Comparison of ENCODE assay signal across 10 cellular contexts in the genomic region with DNA sequence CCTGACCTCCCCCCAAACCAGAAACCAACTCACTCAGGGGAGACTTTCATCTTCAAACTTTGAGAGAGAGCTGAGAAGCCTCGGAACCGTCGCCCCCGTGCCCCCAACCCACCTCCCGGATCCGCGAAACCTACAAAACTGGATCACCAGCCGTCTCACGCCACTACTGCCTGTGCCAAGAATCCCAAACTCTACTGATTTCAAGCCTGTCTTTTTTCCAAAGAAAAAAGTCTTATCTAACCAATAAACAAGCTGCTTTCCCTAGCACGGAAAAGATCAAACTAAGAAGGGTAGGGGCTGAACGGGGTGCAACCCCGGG. TPM values are rescaled to one million over a fixed set of nuclear protein-coding genes. Genes with fewer than 3 reads are reported as not detected.
DNase-seq lines count a peak whose midpoint lies in the region; ATAC-seq and TF ChIP-seq lines count a peak whose summit lies in the region.
"Had no signal": no experiment of that assay in that cellular context is flagged by ENCODE, and none has a peak within 500 bp of the region (broad histone marks: within the 10 kb centered on the region; RNA-seq: fewer than 3 reads in every experiment).

No MANE protein-coding gene starts in this region.

- H3K27ac ChIP-seq in adrenal gland (peak overlapping the region in 3 of 5 donors; percentile 86 to 98 (median 92)), liver (ENCODE audit: low read depth in 1 of 2, low read length in 2 of 2) (peak overlapping the region in 1 of 2 donors; percentile 16), thoracic aorta (peak overlapping the region; percentile 89 to 95)

- peaks cover 31% of the 10 kb centered on the region for H3K4me1 Mint-ChIP-seq in activated T-cell treated with anti-CD3 and anti-CD28 coated beads, Interleukin-2, amount 50 U/mL, for 24 hours (ENCODE audit: low read depth)

- peaks cover 5% of the 10 kb centered on the region for H3K27me3 Mint-ChIP-seq in activated T-cell treated with anti-CD3 and anti-CD28 coated beads, Interleukin-2, amount 50 U/mL, for 24 hours

- peaks cover 2% of the 10 kb centered on the region for H3K36me3 Mint-ChIP-seq in activated T-cell treated with anti-CD3 and anti-CD28 coated beads, Interleukin-2, amount 50 U/mL, for 24 hours (ENCODE audit: low read depth)
- H3K36me3 Mint-ChIP-seq: brain had no signal

- H3K9me3 Mint-ChIP-seq in activated T-cell treated with anti-CD3 and anti-CD28 coated beads, Interleukin-2, amount 50 U/mL, for 24 hours = no peaks in the 10 kb centered on the region

- 1 to 2% (median 2%) methylated on average over 12 of the region's 12 CpGs for WGBS in adrenal gland, 4 donors
- WGBS in liver = 2% methylated on average over 12 of the region's 12 CpGs

- no peak for TF ChIP-seq POLR2A in adrenal gland (IDR thresholded peaks at IDR 0.05)

- H3K4me3 ChIP-seq in adrenal gland (peak overlapping the region in 3 of 4 donors; percentile 9 to 89 (median 21)), liver (ENCODE audit: low read depth in 1 of 3, low read length in 3 of 3) (peak overlapping the region in 2 of 3 donors; percentile 71 to 91), thoracic aorta (no peak overlapping the region)

- DNase-seq in activated T-cell treated with anti-CD3 and anti-CD28 coated beads, Interleukin-2, amount 50 U/mL, for 24 hours = no peak
- DNase-seq in activated T-cell treated with anti-CD3 and anti-CD28 coated beads for 4 hours (no peak), adrenal gland (no peak), thoracic aorta (ENCODE audit: low spot score) (no peak), ureter (ENCODE audit: low spot score) (no peak)
- DNase-seq: NCI-H774 had no signal

- peak overlapping the region; percentile 65 for H3K27ac Mint-ChIP-seq in activated T-cell treated with anti-CD3 and anti-CD28 coated beads, Interleukin-2, amount 50 U/mL, for 24 hours

- TF ChIP-seq RAD21 in liver (IDR thresholded peaks at IDR 0.05) = no peak

- H3K9me3 ChIP-seq in adrenal gland (replicated peaks in 1 of 3) (no peaks in the 10 kb centered on the region), liver (ENCODE audit: control insufficient read depth in 4 of 4, low read length in 3 of 4) (no peaks in the 10 kb centered on the region), thoracic aorta (no peaks in the 10 kb centered on the region)

- TF ChIP-seq CTCF in adrenal gland (IDR thresholded peaks at IDR 0.05) = no peak
- no peak for TF ChIP-seq CTCF in liver (IDR thresholded peaks at IDR 0.05; ENCODE audit: low read depth, low read length, missing input control)
- no peak for TF ChIP-seq CTCF in thoracic aorta (IDR thresholded peaks at IDR 0.05)

- no peaks in the 10 kb centered on the region for H3K27me3 ChIP-seq in adrenal gland
- H3K27me3 ChIP-seq in liver (ENCODE audit: control insufficient read depth in 4 of 4, insufficient read depth in 4 of 4, low read length in 3 of 4) = no peaks in the 10 kb centered on the region
- H3K27me3 ChIP-seq in thoracic aorta (replicated peaks; ENCODE audit: insufficient read depth) = no peaks in the 10 kb centered on the region

- ATAC-seq in thoracic aorta (ENCODE audit: insufficient number of reproducible peaks, low FRiP score, low read depth) = no peak
- ATAC-seq in HG02759 (IDR thresholded peaks at IDR 0.05; ENCODE audit: unreplicated experiment) = no peak
- ATAC-seq in HG02588 (IDR thresholded peaks at IDR 0.05; ENCODE audit: unreplicated experiment) = no peak

- H3K4me3 Mint-ChIP-seq in activated T-cell treated with anti-CD3 and anti-CD28 coated beads, Interleukin-2, amount 50 U/mL, for 24 hours = no peak overlapping the region

- no peak overlapping the region for H3K9ac ChIP-seq in liver (ENCODE audit: low read depth in 1 of 2, low read length in 2 of 2)

- intact Hi-C loops in adrenal gland (cut with DNase I) = loop anchor here (10.0 kb wide), 2 partner anchors 265 to 325 kb away; no protein-coding TSS in a partner anchor

- H3K36me3 ChIP-seq in adrenal gland (replicated peaks in 1 of 2) (no peaks in the 10 kb centered on the region), liver (ENCODE audit: control insufficient read depth in 4 of 4, insufficient read depth in 3 of 4, low read depth in 1 of 4, low read length in 3 of 4) (no peaks in the 10 kb centered on the region), thoracic aorta (no peaks in the 10 kb centered on the region)

- H3K4me1 ChIP-seq in adrenal gland (replicated peaks in 1 of 2) (peaks cover 28 to 34% of the 10 kb centered on the region in 2 donors), liver (ENCODE audit: control insufficient read depth in 4 of 4, insufficient read depth in 4 of 4, low read length in 3 of 4) (peaks cover 0 to 24% (median 21%) of the 10 kb centered on the region in 4 donors), thoracic aorta (ENCODE audit: control insufficient read depth in 1 of 2, low read depth in 2 of 2) (peaks cover 17 to 29% of the 10 kb centered on the region in 2 donors)

TF ChIP-seq in liver, 16 proteins besides CTCF, POLR2A, EP300 and RAD21:
- TF ChIP-seq, protein P1, sequence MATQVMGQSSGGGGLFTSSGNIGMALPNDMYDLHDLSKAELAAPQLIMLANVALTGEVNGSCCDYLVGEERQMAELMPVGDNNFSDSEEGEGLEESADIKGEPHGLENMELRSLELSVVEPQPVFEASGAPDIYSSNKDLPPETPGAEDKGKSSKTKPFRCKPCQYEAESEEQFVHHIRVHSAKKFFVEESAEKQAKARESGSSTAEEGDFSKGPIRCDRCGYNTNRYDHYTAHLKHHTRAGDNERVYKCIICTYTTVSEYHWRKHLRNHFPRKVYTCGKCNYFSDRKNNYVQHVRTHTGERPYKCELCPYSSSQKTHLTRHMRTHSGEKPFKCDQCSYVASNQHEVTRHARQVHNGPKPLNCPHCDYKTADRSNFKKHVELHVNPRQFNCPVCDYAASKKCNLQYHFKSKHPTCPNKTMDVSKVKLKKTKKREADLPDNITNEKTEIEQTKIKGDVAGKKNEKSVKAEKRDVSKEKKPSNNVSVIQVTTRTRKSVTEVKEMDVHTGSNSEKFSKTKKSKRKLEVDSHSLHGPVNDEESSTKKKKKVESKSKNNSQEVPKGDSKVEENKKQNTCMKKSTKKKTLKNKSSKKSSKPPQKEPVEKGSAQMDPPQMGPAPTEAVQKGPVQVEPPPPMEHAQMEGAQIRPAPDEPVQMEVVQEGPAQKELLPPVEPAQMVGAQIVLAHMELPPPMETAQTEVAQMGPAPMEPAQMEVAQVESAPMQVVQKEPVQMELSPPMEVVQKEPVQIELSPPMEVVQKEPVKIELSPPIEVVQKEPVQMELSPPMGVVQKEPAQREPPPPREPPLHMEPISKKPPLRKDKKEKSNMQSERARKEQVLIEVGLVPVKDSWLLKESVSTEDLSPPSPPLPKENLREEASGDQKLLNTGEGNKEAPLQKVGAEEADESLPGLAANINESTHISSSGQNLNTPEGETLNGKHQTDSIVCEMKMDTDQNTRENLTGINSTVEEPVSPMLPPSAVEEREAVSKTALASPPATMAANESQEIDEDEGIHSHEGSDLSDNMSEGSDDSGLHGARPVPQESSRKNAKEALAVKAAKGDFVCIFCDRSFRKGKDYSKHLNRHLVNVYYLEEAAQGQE (IDR thresholded peaks at IDR 0.05) = no peak
- TF ChIP-seq, protein P2, sequence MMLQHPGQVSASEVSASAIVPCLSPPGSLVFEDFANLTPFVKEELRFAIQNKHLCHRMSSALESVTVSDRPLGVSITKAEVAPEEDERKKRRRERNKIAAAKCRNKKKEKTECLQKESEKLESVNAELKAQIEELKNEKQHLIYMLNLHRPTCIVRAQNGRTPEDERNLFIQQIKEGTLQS (IDR thresholded peaks at IDR 0.05) = no peak
- TF ChIP-seq HNF4A (conservative IDR thresholded peaks at IDR 0.05) (no peak), SP1 (IDR thresholded peaks at IDR 0.05) (no peak), HNF4G (IDR thresholded peaks at IDR 0.05) (no peak), TAF1 (conservative IDR thresholded peaks at IDR 0.05) (no peak), GABPA (IDR thresholded peaks at IDR 0.05 in 1 of 2, conservative IDR thresholded peaks at IDR 0.05 in 1 of 2) (no peak), RXRA (IDR thresholded peaks at IDR 0.05) (no peak), NR2F2 (IDR thresholded peaks at IDR 0.05) (no peak), JUND (IDR thresholded peaks at IDR 0.05) (no peak), YY1 (IDR thresholded peaks at IDR 0.05) (no peak), FOXA2 (IDR thresholded peaks at IDR 0.05) (no peak), EGR1 (IDR thresholded peaks at IDR 0.05; ENCODE audit: low read depth in 2 of 2) (no peak), FOXA1 (IDR thresholded peaks at IDR 0.05) (no peak)
- TF ChIP-seq, protein P3, sequence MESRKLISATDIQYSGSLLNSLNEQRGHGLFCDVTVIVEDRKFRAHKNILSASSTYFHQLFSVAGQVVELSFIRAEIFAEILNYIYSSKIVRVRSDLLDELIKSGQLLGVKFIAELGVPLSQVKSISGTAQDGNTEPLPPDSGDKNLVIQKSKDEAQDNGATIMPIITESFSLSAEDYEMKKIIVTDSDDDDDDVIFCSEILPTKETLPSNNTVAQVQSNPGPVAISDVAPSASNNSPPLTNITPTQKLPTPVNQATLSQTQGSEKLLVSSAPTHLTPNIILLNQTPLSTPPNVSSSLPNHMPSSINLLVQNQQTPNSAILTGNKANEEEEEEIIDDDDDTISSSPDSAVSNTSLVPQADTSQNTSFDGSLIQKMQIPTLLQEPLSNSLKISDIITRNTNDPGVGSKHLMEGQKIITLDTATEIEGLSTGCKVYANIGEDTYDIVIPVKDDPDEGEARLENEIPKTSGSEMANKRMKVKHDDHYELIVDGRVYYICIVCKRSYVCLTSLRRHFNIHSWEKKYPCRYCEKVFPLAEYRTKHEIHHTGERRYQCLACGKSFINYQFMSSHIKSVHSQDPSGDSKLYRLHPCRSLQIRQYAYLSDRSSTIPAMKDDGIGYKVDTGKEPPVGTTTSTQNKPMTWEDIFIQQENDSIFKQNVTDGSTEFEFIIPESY (IDR thresholded peaks at IDR 0.05) = no peak

RNA-seq across cellular contexts. Expression of a gene that starts 2.0 kb away (rescaled TPM):
- 10 to 100 TPM; 15.8 to 47.3 (median 30.7) TPM for total RNA-seq in adrenal gland
- polyA plus RNA-seq in adrenal gland = 10 to 100 TPM in 1 of 3 donors, 1 to 10 TPM in 2; 4.4 to 12.7 (median 8.3) TPM
- 1 to 10 TPM; 1.0 to 3.5 TPM for total RNA-seq in liver
- 1 to 10 TPM in 1 of 2 donors, under 1 TPM in 1; 0.33 to 1.9 TPM for polyA plus RNA-seq in liver
- total RNA-seq in thoracic aorta = 10 to 100 TPM; 24.9 to 27.4 TPM
- 11.8 TPM for total RNA-seq in ureter
